25 cellular contexts compared by ENCODE assay signal in the genomic region with DNA sequence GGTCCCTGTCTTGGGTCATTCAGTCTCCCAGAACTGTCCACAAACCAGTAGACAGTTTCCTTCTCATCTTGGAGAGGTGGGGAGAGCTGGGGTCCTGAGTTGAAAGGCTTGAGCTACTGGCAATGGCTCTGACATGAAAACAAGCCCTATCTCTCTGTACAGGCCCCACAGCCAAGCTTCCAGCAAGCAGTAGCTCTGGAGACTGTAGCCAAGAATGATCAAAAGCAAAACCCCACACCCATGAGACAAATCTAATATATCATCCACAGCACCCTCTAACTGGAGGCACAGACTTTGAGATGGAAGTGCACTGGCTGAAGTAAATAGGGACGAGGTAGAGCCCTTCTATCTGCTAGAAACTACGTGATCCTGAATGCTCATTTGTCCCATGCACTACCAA. TPM values are rescaled to one million over a fixed set of nuclear protein-coding genes. Genes with fewer than 3 reads are reported as not detected.
DNase-seq lines count a peak whose midpoint lies in the region; ATAC-seq and TF ChIP-seq lines count a peak whose summit lies in the region.
"Had no signal": no experiment of that assay in that cellular context is flagged by ENCODE, and none has a peak within 500 bp of the region (broad histone marks: within the 10 kb centered on the region; RNA-seq: fewer than 3 reads in every experiment).

No MANE protein-coding gene starts in this region.

- no peaks in the 10 kb centered on the region for H3K27me3 ChIP-seq in lung (ENCODE audit: control insufficient read depth, insufficient read depth)
- H3K27me3 ChIP-seq in gastrocnemius medialis = no peaks in the 10 kb centered on the region
- H3K27me3 ChIP-seq: colonic mucosa, SJSA1 had no signal

- peaks cover 0 to 3% of the 10 kb centered on the region in 2 donors for H3K4me1 ChIP-seq in lung (ENCODE audit: control insufficient read depth in 2 of 2, insufficient read depth in 2 of 2, low read length in 2 of 2)
- H3K4me1 ChIP-seq in gastrocnemius medialis = no peaks in the 10 kb centered on the region
- H3K4me1 ChIP-seq: colonic mucosa, SJSA1 had no signal

- no peak overlapping the region for H3K27ac Mint-ChIP-seq in glutamatergic neuron (ENCODE audit: unreplicated experiment)
- H3K27ac Mint-ChIP-seq: activated CD4-positive, alpha-beta T cell treated with anti-CD3 and anti-CD28 coated beads for 36 hours; CD4-positive, alpha-beta T cell; naive thymus-derived CD4-positive, alpha-beta T cell; T-helper 1 cell treated with Interleukin-12 subunit alpha and Interleukin-12 subunit beta and Interleukin-4 antibody, amounts not matched to agents 30 μg/mL and 1 μg/mL, for 36 hours had no signal

- H3K9me3 Mint-ChIP-seq in glutamatergic neuron (ENCODE audit: unreplicated experiment) = peaks cover 4% of the 10 kb centered on the region
- H3K9me3 Mint-ChIP-seq: CD4-positive, alpha-beta T cell; T-helper 1 cell treated with Interleukin-12 subunit alpha and Interleukin-12 subunit beta and Interleukin-4 antibody, amounts not matched to agents 30 μg/mL and 1 μg/mL, for 36 hours had no signal

- 69 to 71% methylated on average over 2 of the region's 2 CpGs for WGBS in lung, 2 donors

- no peak for TF ChIP-seq CTCF in lung (IDR thresholded peaks at IDR 0.05; ENCODE audit: control extremely low read depth, extremely low read depth)
- no peak for TF ChIP-seq CTCF in gastrocnemius medialis (IDR thresholded peaks at IDR 0.05 in 4 of 5, conservative IDR thresholded peaks at IDR 0.05 in 1 of 5)
- no peak for TF ChIP-seq CTCF in glutamatergic neuron (IDR thresholded peaks at IDR 0.05; ENCODE audit: partially characterized antibody, unreplicated experiment)

- H3K4me1 Mint-ChIP-seq in glutamatergic neuron (ENCODE audit: low read depth, unreplicated experiment) = peaks cover 7% of the 10 kb centered on the region
- H3K4me1 Mint-ChIP-seq: activated CD4-positive, alpha-beta T cell treated with anti-CD3 and anti-CD28 coated beads for 36 hours; naive thymus-derived CD4-positive, alpha-beta T cell had no signal

- no peak for TF ChIP-seq POLR2A in gastrocnemius medialis (IDR thresholded peaks at IDR 0.05)

- H3K9me3 ChIP-seq in lung (ENCODE audit: control insufficient read depth in 2 of 2, insufficient read depth in 1 of 2, low read length in 1 of 2) (no peaks in the 10 kb centered on the region), gastrocnemius medialis (no peaks in the 10 kb centered on the region)
- H3K9me3 ChIP-seq: colonic mucosa, SJSA1 had no signal

- peaks cover 12% of the 10 kb centered on the region for H3K27me3 Mint-ChIP-seq in glutamatergic neuron (ENCODE audit: unreplicated experiment)

- ATAC-seq in Right ventricle myocardium superior (ENCODE audit: poor library complexity) (peak; percentile 62), lung (ENCODE audit: insufficient read depth, low FRiP score) (no peak), gastrocnemius medialis (no peak)
- ATAC-seq: activated CD4-positive, alpha-beta T cell treated with anti-CD3 and anti-CD28 coated beads for 36 hours; esophagus mucosa; naive thymus-derived CD4-positive, alpha-beta T cell; Panc1 had no signal

- no peak overlapping the region for H3K4me3 ChIP-seq in lung
- H3K4me3 ChIP-seq in gastrocnemius medialis = no peak overlapping the region
- H3K4me3 ChIP-seq: colonic mucosa, SJSA1 had no signal

- DNase-seq in Right ventricle myocardium superior (no peak), lung (ENCODE audit: low spot score) (no peak), gastrocnemius medialis (no peak), glutamatergic neuron (no peak), CD1c-positive myeloid dendritic cell (ENCODE audit: extremely low spot score) (no peak), iPS-NIHi11 (ENCODE audit: low spot score) (no peak), NCI-H1694 (lab: John Stamatoyannopoulos, UW) (no peak)
- DNase-seq: activated CD4-positive, alpha-beta T cell treated with anti-CD3 and anti-CD28 coated beads for 36 hours; activated naive CD4-positive, alpha-beta T cell; activated T-cell treated with anti-CD3 and anti-CD28 coated beads, Interleukin-2, amount 50 U/mL, for 48 hours; CD4-positive, alpha-beta T cell; colonic mucosa; effector memory CD4-positive, alpha-beta T cell; kidney; mesenchymal stem cell; naive thymus-derived CD4-positive, alpha-beta T cell; NCI-H1694 treated with DMSO at 0.1 percent for 48 hours; NCI-H2171 treated with DMSO at 0.1 percent for 48 hours; NCI-H524 treated with DMSO at 0.1 percent for 48 hours; posterior cingulate gyrus; substantia nigra had no signal

- H3K36me3 ChIP-seq in lung (ENCODE audit: control insufficient read depth in 2 of 2, insufficient read depth in 2 of 2, low read length in 2 of 2) (no peaks in the 10 kb centered on the region), gastrocnemius medialis (no peaks in the 10 kb centered on the region)
- H3K36me3 ChIP-seq: colonic mucosa, SJSA1 had no signal

- in situ Hi-C loops in gastrocnemius medialis (cut with MboI; ENCODE audit: low sequenced_read_pairs in 4 of 4) = no loop called here

- H3K36me3 Mint-ChIP-seq in glutamatergic neuron (ENCODE audit: unreplicated experiment) = no peaks in the 10 kb centered on the region
- H3K36me3 Mint-ChIP-seq: naive thymus-derived CD4-positive, alpha-beta T cell had no signal

- H3K27ac ChIP-seq in lung (ENCODE audit: low read depth in 1 of 2, low read length in 1 of 2) (peak overlapping the region; percentile 41 to 80), gastrocnemius medialis (peak overlapping the region in 3 of 4 donors; percentile 14 to 38 (median 28))
- H3K27ac ChIP-seq: colonic mucosa, SJSA1 had no signal

- no peak overlapping the region for H3K4me3 Mint-ChIP-seq in glutamatergic neuron (ENCODE audit: unreplicated experiment)
- H3K4me3 Mint-ChIP-seq: activated CD4-positive, alpha-beta T cell treated with anti-CD3 and anti-CD28 coated beads for 36 hours; CD4-positive, alpha-beta T cell; naive thymus-derived CD4-positive, alpha-beta T cell; T-helper 1 cell treated with Interleukin-12 subunit alpha and Interleukin-12 subunit beta and Interleukin-4 antibody, amounts not matched to agents 30 μg/mL and 1 μg/mL, for 36 hours had no signal

- intact Hi-C loops in Right ventricle myocardium superior (cut with DNase I) = no loop called here
- intact Hi-C loops in gastrocnemius medialis (cut with DNase I; ENCODE audit: low total_unique reads) = no loop called here

RNA-seq across cellular contexts. Expression of gene RERG, which starts 40.9 kb away (rescaled TPM):
- total RNA-seq in Right ventricle myocardium superior = 4.1 TPM
- total RNA-seq in lung = 10 to 100 TPM; 10.6 to 20.1 TPM
- 1 to 10 TPM; 3.3 to 6.4 TPM for polyA plus RNA-seq in lung
- total RNA-seq in gastrocnemius medialis = 1 to 10 TPM; 4.3 to 6.5 (median 5.8) TPM
- total RNA-seq in glutamatergic neuron (ENCODE audit: unreplicated experiment) = not detected
- total RNA-seq: activated CD4-positive, alpha-beta T cell treated with anti-CD3 and anti-CD28 coated beads for 36 hours; CD4-positive, alpha-beta T cell; SJSA1 had no signal
- polyA plus RNA-seq: naive thymus-derived CD4-positive, alpha-beta T cell had no signal
